Comparison of ENCODE assay signal across 1 cellular context in the genomic region with DNA sequence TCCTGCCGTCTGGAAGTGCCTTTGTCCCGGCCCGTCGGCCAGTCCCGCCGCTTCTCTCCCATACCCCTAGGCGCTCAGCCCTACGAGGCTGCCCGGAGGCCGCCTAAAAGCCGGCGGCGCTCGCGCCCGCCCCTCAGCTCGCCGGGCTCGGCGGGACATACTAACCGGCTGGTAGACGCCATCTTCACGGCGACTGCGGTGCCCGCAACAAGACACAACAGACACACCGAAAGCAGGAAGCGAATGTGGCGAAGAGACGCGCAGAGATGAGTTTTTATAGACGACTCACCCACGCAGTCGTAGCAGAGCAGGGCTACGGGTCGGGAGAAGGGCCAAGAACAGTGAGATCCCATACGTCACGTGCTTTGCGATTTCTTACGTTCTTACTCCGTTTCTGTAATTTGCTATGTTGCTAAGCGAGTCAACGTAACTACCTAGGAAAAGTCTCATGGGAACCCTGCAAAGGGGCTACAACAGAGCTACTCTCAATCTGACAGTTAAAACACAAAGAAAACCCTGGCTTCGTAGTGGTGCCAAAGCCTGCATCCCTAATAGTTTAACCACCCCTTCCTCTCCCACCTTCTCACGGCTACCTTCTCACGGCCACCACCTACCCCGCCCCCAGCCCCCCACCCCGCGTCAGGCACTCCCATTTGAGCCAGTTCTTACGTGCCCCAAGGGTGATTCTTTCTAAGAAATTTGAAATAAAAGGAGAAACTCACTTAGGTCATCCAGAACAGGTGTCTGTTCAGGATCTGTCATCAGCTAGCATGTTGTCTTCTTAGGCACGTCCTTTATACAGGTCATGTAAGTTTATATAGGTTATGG.
TF ChIP-seq lines count a peak whose summit lies in the region.

TSS of gene GTF2B (minus strand) at position 250 of the 828 bp plus-strand sequence. CDS start at position 182, 68 bp downstream.

TF ChIP-seq in HepG2, 621 proteins besides CTCF, POLR2A, EP300 and RAD21 (continued from another document and continues in another):
- TF ChIP-seq AHDC1 (CRISPR knock-in tag; IDR thresholded peaks at IDR 0.05; ENCODE audit: borderline replicate concordance) (0 out of 2 replicates have a peak, but pooled peaks have one; percentile 21), TERF1 (CRISPR knock-in tag; IDR thresholded peaks at IDR 0.05) (no peak), TBP (CRISPR knock-in tag; IDR thresholded peaks at IDR 0.05) (no peak), ZNF230 (CRISPR knock-in tag; IDR thresholded peaks at IDR 0.05) (no peak; the same call in 1 of the 2 replicates), SNAPC4 (CRISPR knock-in tag; IDR thresholded peaks at IDR 0.05) (peak; percentile 72), CAMTA2 (CRISPR knock-in tag; IDR thresholded peaks at IDR 0.05; ENCODE audit: borderline replicate concordance) (peak; percentile 76; the same call in 1 of the 2 replicates), FOXK1 (CRISPR knock-in tag; IDR thresholded peaks at IDR 0.05; ENCODE audit: borderline replicate concordance, low read depth) (peak; percentile 90), PLSCR1 (CRISPR knock-in tag; IDR thresholded peaks at IDR 0.05; ENCODE audit: borderline replicate concordance) (no peak), U2AF2 (IDR thresholded peaks at IDR 0.05; ENCODE audit: low read depth, low read length) (no peak), ZNF430 (CRISPR knock-in tag; IDR thresholded peaks at IDR 0.05) (no peak), TFDP1 (CRISPR knock-in tag; IDR thresholded peaks at IDR 0.05; ENCODE audit: borderline replicate concordance) (peak; percentile 52; the same call in 1 of the 2 replicates), TP53 (CRISPR knock-in tag; conservative IDR thresholded peaks at IDR 0.05) (no peak), POLR2AphosphoS5 (IDR thresholded peaks at IDR 0.05; ENCODE audit: low read depth, low read length) (peak; percentile 98), NFE2 (CRISPR knock-in tag; IDR thresholded peaks at IDR 0.05) (no peak)
- TF ChIP-seq, protein P1, sequence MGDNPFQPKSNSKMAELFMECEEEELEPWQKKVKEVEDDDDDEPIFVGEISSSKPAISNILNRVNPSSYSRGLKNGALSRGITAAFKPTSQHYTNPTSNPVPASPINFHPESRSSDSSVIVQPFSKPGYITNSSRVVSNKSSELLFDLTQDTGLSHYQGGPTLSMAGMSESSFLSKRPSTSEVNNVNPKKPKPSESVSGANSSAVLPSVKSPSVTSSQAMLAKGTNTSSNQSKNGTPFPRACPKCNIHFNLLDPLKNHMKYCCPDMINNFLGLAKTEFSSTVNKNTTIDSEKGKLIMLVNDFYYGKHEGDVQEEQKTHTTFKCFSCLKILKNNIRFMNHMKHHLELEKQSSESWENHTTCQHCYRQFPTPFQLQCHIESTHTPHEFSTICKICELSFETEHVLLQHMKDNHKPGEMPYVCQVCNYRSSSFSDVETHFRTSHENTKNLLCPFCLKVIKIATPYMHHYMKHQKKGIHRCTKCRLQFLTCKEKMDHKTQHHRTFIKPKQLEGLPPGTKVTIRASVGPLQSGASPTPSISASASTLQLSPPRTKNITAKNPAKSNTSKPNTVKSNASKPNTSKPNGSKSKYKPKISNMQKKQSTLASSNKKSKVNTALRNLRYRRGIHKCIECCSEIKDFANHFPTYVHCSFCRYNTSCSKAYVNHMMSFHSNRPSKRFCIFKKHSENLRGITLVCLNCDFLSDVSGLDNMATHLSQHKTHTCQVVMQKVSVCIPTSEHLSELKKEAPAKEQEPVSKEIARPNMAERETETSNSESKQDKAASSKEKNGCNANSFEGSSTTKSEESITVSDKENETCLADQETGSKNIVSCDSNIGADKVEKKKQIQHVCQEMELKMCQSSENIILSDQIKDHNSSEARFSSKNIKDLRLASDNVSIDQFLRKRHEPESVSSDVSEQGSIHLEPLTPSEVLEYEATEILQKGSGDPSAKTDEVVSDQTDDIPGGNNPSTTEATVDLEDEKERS (CRISPR knock-in tag; IDR thresholded peaks at IDR 0.05): no peak; the same call in 1 of the 2 replicates
- TF ChIP-seq, protein P2, sequence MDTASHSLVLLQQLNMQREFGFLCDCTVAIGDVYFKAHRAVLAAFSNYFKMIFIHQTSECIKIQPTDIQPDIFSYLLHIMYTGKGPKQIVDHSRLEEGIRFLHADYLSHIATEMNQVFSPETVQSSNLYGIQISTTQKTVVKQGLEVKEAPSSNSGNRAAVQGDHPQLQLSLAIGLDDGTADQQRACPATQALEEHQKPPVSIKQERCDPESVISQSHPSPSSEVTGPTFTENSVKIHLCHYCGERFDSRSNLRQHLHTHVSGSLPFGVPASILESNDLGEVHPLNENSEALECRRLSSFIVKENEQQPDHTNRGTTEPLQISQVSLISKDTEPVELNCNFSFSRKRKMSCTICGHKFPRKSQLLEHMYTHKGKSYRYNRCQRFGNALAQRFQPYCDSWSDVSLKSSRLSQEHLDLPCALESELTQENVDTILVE (CRISPR knock-in tag; IDR thresholded peaks at IDR 0.05): peak; percentile 88; the same call in 1 of the 2 replicates
- TF ChIP-seq, protein P3, sequence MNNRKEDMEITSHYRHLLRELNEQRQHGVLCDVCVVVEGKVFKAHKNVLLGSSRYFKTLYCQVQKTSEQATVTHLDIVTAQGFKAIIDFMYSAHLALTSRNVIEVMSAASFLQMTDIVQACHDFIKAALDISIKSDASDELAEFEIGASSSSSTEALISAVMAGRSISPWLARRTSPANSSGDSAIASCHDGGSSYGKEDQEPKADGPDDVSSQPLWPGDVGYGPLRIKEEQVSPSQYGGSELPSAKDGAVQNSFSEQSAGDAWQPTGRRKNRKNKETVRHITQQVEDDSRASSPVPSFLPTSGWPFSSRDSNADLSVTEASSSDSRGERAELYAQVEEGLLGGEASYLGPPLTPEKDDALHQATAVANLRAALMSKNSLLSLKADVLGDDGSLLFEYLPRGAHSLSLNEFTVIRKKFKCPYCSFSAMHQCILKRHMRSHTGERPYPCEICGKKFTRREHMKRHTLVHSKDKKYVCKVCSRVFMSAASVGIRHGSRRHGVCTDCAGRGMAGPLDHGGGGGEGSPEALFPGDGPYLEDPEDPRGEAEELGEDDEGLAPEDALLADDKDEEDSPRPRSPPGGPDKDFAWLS (CRISPR knock-in tag; IDR thresholded peaks at IDR 0.05; ENCODE audit: borderline replicate concordance): no peak
- TF ChIP-seq, protein P4, sequence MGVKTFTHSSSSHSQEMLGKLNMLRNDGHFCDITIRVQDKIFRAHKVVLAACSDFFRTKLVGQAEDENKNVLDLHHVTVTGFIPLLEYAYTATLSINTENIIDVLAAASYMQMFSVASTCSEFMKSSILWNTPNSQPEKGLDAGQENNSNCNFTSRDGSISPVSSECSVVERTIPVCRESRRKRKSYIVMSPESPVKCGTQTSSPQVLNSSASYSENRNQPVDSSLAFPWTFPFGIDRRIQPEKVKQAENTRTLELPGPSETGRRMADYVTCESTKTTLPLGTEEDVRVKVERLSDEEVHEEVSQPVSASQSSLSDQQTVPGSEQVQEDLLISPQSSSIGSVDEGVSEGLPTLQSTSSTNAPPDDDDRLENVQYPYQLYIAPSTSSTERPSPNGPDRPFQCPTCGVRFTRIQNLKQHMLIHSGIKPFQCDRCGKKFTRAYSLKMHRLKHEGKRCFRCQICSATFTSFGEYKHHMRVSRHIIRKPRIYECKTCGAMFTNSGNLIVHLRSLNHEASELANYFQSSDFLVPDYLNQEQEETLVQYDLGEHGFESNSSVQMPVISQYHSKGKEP (CRISPR knock-in tag; IDR thresholded peaks at IDR 0.05): no peak
- TF ChIP-seq, protein P5, sequence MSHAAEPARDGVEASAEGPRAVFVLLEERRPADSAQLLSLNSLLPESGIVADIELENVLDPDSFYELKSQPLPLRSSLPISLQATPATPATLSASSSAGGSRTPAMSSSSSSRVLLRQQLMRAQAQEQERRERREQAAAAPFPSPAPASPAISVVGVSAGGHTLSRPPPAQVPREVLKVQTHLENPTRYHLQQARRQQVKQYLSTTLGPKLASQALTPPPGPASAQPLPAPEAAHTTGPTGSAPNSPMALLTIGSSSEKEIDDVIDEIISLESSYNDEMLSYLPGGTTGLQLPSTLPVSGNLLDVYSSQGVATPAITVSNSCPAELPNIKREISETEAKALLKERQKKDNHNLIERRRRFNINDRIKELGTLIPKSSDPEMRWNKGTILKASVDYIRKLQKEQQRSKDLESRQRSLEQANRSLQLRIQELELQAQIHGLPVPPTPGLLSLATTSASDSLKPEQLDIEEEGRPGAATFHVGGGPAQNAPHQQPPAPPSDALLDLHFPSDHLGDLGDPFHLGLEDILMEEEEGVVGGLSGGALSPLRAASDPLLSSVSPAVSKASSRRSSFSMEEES (CRISPR knock-in tag; IDR thresholded peaks at IDR 0.05): peak; percentile 95
